In the genomic region with DNA sequence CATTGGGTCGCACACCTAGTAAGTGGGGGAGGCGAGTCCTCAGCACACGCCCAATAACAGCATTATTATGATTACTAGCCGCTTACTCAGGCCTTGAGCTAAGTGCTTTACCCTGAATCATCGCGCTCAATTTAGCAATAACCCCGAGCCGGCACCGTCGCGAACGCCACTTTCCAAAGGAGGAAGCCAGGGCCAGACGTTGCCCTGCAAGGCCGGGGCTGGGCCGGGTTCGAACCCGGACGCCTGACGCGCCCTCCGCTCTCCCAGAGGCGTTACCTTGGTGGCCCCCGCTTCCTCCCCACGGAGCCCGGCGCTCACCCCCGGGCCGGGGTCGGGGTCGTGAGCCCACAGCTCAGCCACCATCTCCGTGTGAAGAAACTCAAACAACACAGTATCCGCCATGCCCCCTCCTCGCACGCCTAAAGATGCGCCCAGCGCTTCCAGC, we compare ENCODE assay signal across 8 cellular contexts. TPM values are rescaled to one million over a fixed set of nuclear protein-coding genes. Genes with fewer than 3 reads are reported as not detected.
DNase-seq lines count a peak whose midpoint lies in the region; ATAC-seq, FAIRE-seq and TF ChIP-seq lines count a peak whose summit lies in the region.

TRAPPC6A (minus strand) TSS at position 421 of the 445 bp plus-strand sequence; CDS start at position 402, 19 bp downstream.

- H3K27me3 ChIP-seq in Karpas-422 (ENCODE audit: low read length), result no peaks in the 10 kb centered on the region
- no peaks in the 10 kb centered on the region for H3K27me3 ChIP-seq in left ventricle myocardium inferior (ENCODE audit: low read depth)

- H3K4me1 ChIP-seq in Karpas-422 (ENCODE audit: low read length), result peaks cover 21% of the 10 kb centered on the region
- H3K4me1 ChIP-seq in left ventricle myocardium inferior, result peaks cover 39% of the 10 kb centered on the region

- H3K79me2 ChIP-seq in Karpas-422 (ENCODE audit: low read length), result peaks cover 19% of the 10 kb centered on the region

- TF ChIP-seq CTCF in left ventricle myocardium inferior (IDR thresholded peaks at IDR 0.05; ENCODE audit: borderline replicate concordance) (no peak), D721Med (IDR thresholded peaks at IDR 0.05; ENCODE audit: insufficient read depth, missing control alignments) (no peak)

- peak within 1 kb of the TSS; percentile 82 for H3K9ac ChIP-seq in Karpas-422 (ENCODE audit: low read length)

- H3K4me2 ChIP-seq in Karpas-422 (ENCODE audit: low read depth, low read length, poor library complexity, severe bottlenecking), result peak within 1 kb of the TSS; percentile 94

- peak; percentile 73 for DNase-seq in AG08396 (ENCODE audit: low spot score)
- no peak for DNase-seq in Karpas-422
- peak; percentile 27 for DNase-seq in activated T-helper 9 cell treated with anti-CD3 and anti-CD28 coated beads, Interleukin-2, amount 50 U/mL, for 16 hours (ENCODE audit: low read depth)
- no peak for DNase-seq in left ventricle myocardium inferior
- no peak for DNase-seq in sciatic nerve (ENCODE audit: low spot score)
- DNase-seq in D721Med (ENCODE audit: insufficient read length, low spot score), result no peak

- peak within 1 kb of the TSS; percentile 79 for H2AFZ ChIP-seq in Karpas-422 (ENCODE audit: low read length)

- H4K20me1 ChIP-seq in Karpas-422 (ENCODE audit: insufficient read depth, low read depth, low read length), result peaks cover 9% of the 10 kb centered on the region; the same call in 1 of the 2 replicates

- H3K27ac ChIP-seq in Karpas-422 (ENCODE audit: low read length) (peak within 1 kb of the TSS; percentile 59), left ventricle myocardium inferior (replicated peaks) (peak within 1 kb of the TSS; percentile 91)

- no peak for FAIRE-seq in D721Med (lab: Jason Lieb, UNC)

- no peaks in the 10 kb centered on the region for H3K36me3 ChIP-seq in Karpas-422 (ENCODE audit: insufficient read depth, low read length)
- H3K36me3 ChIP-seq in left ventricle myocardium inferior, result peaks cover 4% of the 10 kb centered on the region

- no peaks in the 10 kb centered on the region for H3K9me2 ChIP-seq in Karpas-422 (replicated peaks; ENCODE audit: insufficient read depth, low read length)

- H3K9me3 ChIP-seq in Karpas-422 (ENCODE audit: low read length) (no peaks in the 10 kb centered on the region), left ventricle myocardium inferior (replicated peaks) (no peaks in the 10 kb centered on the region)

- H3K4me3 ChIP-seq in Karpas-422 (ENCODE audit: low read length) (peak within 1 kb of the TSS; percentile 95), left ventricle myocardium inferior (peak within 1 kb of the TSS; percentile 87)

- intact Hi-C loops in left ventricle myocardium inferior (cut with micrococcal nuclease), result no loop called here
- intact Hi-C loops in sciatic nerve (cut with DNase I), result no loop called here

- ATAC-seq in GM18867 (IDR thresholded peaks at IDR 0.05; ENCODE audit: unreplicated experiment), result peak; percentile 10
- no peak for ATAC-seq in sciatic nerve
- ATAC-seq in GM19467 (IDR thresholded peaks at IDR 0.05; ENCODE audit: unreplicated experiment), result no peak

RNA-seq across cellular contexts. Expression of gene TRAPPC6A, which starts in this region (rescaled TPM):
- total RNA-seq in Karpas-422 (2014; rRNA removed; shearing (Covaris generic); ENCODE audit: low replicate concordance), result 32.2 and 62.8 TPM in 2 replicates
- total RNA-seq in left ventricle myocardium inferior (15.8 TPM), sciatic nerve (20.8 TPM)

Comparison
In these comparisons a context has a peak if more than half of its experiments do, and no peak if none do; other contexts are left out.
1. DNase-seq: peak in AG08396 (single experiment) and activated T-helper 9 cell treated with anti-CD3 and anti-CD28 coated beads, Interleukin-2, amount 50 U/mL, for 16 hours (single experiment); none in Karpas-422 (single experiment), left ventricle myocardium inferior (single experiment), sciatic nerve (single experiment) and D721Med (single experiment).